ENCODE assay signal across 8 cellular contexts in genomic region chr10:69392481-69393000, GRCh38. TPM values are rescaled to one million over a fixed set of nuclear protein-coding genes. Genes with fewer than 3 reads are reported as not detected.
DNase-seq lines count a peak whose midpoint lies in the region; ATAC-seq and TF ChIP-seq lines count a peak whose summit lies in the region.

No MANE protein-coding gene starts in this region.

- DNase-seq in NK-92 treated with Interleukin-12 subunit alpha and Interleukin-12 subunit beta, amount 100 ng/mL, for 24 hours (lab: John Stamatoyannopoulos, UW), result peak; percentile 70
- DNase-seq in NK-92 (lab: John Stamatoyannopoulos, UW; ENCODE audit: unreplicated experiment), result no peak
- peak; percentile 75 for DNase-seq in NCI-H2171 treated with DMSO at 0.1 percent for 48 hours (lab: John Stamatoyannopoulos, UW)
- DNase-seq in activated CD4-positive, CD25-positive, alpha-beta regulatory T cell (lab: John Stamatoyannopoulos, UW), result peak; percentile 47 to 61 (median 56)
- peak; percentile 89 for DNase-seq in cardiac fibroblast (ENCODE audit: low read depth in 2 of 2)
- peak; percentile 10 for DNase-seq in kidney epithelial cell (ENCODE audit: low read depth)
- peak; percentile 68 for DNase-seq in stimulated activated CD4-positive, alpha-beta T cell treated with anti-CD3 and anti-CD28 coated beads, Interleukin-2, amount 100 ng/mL, for 4 hours (ENCODE audit: low read depth)

- peak; percentile 86 for ATAC-seq in HG02973 (IDR thresholded peaks at IDR 0.05; ENCODE audit: unreplicated experiment)

- H3K36me3 ChIP-seq in kidney epithelial cell (ENCODE audit: control insufficient read depth, insufficient read depth, low read length), result no peaks in the 10 kb centered on the region

- peak; percentile 98 for TF ChIP-seq CTCF in cardiac fibroblast (IDR thresholded peaks at IDR 0.05; ENCODE audit: low read depth, low read length)
- TF ChIP-seq CTCF in kidney epithelial cell (IDR thresholded peaks at IDR 0.05; ENCODE audit: insufficient read depth, low read length, poor library complexity, severe bottlenecking), result peak; percentile 97

- H3K27me3 ChIP-seq in kidney epithelial cell (ENCODE audit: control insufficient read depth, insufficient read depth, low read length), result no peaks in the 10 kb centered on the region

- H3K4me3 ChIP-seq in cardiac fibroblast (replicated peaks in 1 of 2; ENCODE audit: low read depth in 2 of 2, low read length in 2 of 2) (no peak overlapping the region), kidney epithelial cell (ENCODE audit: low read depth, low read length) (no peak overlapping the region)

RNA-seq across cellular contexts. Expression of gene TACR2, which starts 24.2 kb away (rescaled TPM):
- total RNA-seq in kidney epithelial cell, result 0.27 TPM in 1 of 2 replicates, not detected in the other

RNA-seq across cellular contexts. Expression of gene TSPAN15, which starts 58.7 kb away (rescaled TPM):
- total RNA-seq in kidney epithelial cell, result 19.4 and 22.4 TPM in 2 replicates
